In genomic region chr12:45216983-45217485, GRCh38 we compare ENCODE assay signal across 8 cellular contexts. TPM values are rescaled to one million over a fixed set of nuclear protein-coding genes. Genes with fewer than 3 reads are reported as not detected.
A peak's percentile ranks its signal among the peaks of the same experiment; 100 is the strongest.
DNase-seq lines count a peak whose midpoint lies in the region; ATAC-seq and TF ChIP-seq lines count a peak whose summit lies in the region.

No MANE protein-coding gene starts in this region.

- H3K4me3 ChIP-seq in fibroblast of villous mesenchyme (ENCODE audit: low read depth, low read length) (peak overlapping the region; percentile 92), skin epidermis (peak overlapping the region; percentile 71 to 86 (median 79))

- TF ChIP-seq CTCF in fibroblast of villous mesenchyme (IDR thresholded peaks at IDR 0.05; ENCODE audit: insufficient read depth, low read depth, low read length) = no peak

- peak; percentile 30 for DNase-seq in DMS79 treated with DMSO at 0.1 percent for 48 hours (lab: John Stamatoyannopoulos, UW)
- no peak for DNase-seq in DMS79 (lab: John Stamatoyannopoulos, UW)
- DNase-seq in SK-N-DZ (ENCODE audit: low spot score) = peak; percentile 87
- DNase-seq in fibroblast of villous mesenchyme (ENCODE audit: low read depth) = peak; percentile 24
- no peak for DNase-seq in activated CD4-positive, CD25-positive, alpha-beta regulatory T cell (lab: John Stamatoyannopoulos, UW)

- ATAC-seq in HG03097 (IDR thresholded peaks at IDR 0.05; ENCODE audit: low FRiP score, unreplicated experiment) = no peak
- ATAC-seq in HG03571 (IDR thresholded peaks at IDR 0.05; ENCODE audit: unreplicated experiment) = no peak

- peak overlapping the region; percentile 46 to 99 (median 93) for H3K27ac ChIP-seq in skin epidermis

RNA-seq across cellular contexts. Expression of gene ANO6, which starts 1.1 kb away (rescaled TPM):
- 68.9 and 75.0 TPM in 2 replicates for polyA plus RNA-seq in SK-N-DZ (2014; cell fraction: cytosol; rRNA removed)
- 39.3 and 39.6 TPM in 2 replicates for polyA plus RNA-seq in SK-N-DZ (2014; cell fraction: nucleus; rRNA removed)
- 75.1 and 91.5 TPM in 2 replicates for total RNA-seq in fibroblast of villous mesenchyme

Comparison
In these comparisons a context has a peak if more than half of its experiments do, and no peak if none do; other contexts are left out.
1. DNase-seq: peak in DMS79 treated with DMSO at 0.1 percent for 48 hours (single experiment), SK-N-DZ (single experiment) and fibroblast of villous mesenchyme (single experiment); none in DMS79 (single experiment) and activated CD4-positive, CD25-positive, alpha-beta regulatory T cell (0 of 4).